In the genomic region with DNA sequence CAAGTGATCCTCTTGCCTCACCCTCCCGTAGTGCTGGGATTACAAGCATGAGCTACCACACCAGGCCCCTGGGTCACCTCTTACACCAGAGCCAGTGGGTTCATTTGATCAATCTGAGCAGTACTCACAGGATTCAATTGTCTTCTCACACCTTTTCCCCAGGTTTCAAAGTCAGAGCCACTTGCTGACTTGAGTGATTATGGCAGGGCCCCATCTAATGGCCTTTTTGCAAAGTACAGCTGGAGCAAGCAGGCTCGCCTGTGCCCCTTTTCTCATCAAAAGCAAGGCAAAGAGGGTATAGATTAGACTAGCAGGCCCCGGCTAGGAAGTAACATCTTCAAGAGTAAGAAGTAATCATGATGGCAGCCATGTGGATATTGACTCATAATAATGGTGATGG, we compare ENCODE assay signal across 8 cellular contexts.
DNase-seq lines count a peak whose midpoint lies in the region; ATAC-seq and TF ChIP-seq lines count a peak whose summit lies in the region.

No MANE protein-coding gene starts in this region.

- no peaks in the 10 kb centered on the region for H3K36me3 Mint-ChIP-seq in activated naive CD4-positive, alpha-beta T cell treated with anti-CD3 and anti-CD28 coated beads, Interleukin-2, amount 50 U/mL, for 72 hours

- DNase-seq in GM04503 (ENCODE audit: low read depth), result peak; percentile 3
- DNase-seq in Peyer's patch, result peak in 1 of 3 donors; percentile 58
- peak in 1 of 2 donors; percentile 30 for DNase-seq in activated naive CD4-positive, alpha-beta T cell treated with anti-CD3 and anti-CD28 coated beads, Interleukin-2, amount 50 U/mL, for 72 hours (ENCODE audit: low spot score in 2 of 2)
- DNase-seq in iPS DF 19.7 (ENCODE audit: low read depth, low spot score), result peak; percentile 50
- peak; percentile 49 for DNase-seq in stimulated activated CD8-positive, alpha-beta memory T cell treated with anti-CD3 and anti-CD28 coated beads, Interleukin-4, amount 100 ng/mL, for 48 hours
- DNase-seq in UCSD-AML1 (lab: John Stamatoyannopoulos, UW; ENCODE audit: unreplicated experiment), result no peak
- no peak for DNase-seq in occipital lobe (lab: John Stamatoyannopoulos, UW)

- H3K27ac ChIP-seq in Peyer's patch, result no peak overlapping the region

- no peaks in the 10 kb centered on the region for H3K27me3 ChIP-seq in Peyer's patch

- peaks cover 0 to 8% (median 0%) of the 10 kb centered on the region in 4 donors for H3K4me1 ChIP-seq in Peyer's patch

- no peaks in the 10 kb centered on the region for H3K9me3 ChIP-seq in Peyer's patch

- no peaks in the 10 kb centered on the region for H3K9me3 Mint-ChIP-seq in activated naive CD4-positive, alpha-beta T cell treated with anti-CD3 and anti-CD28 coated beads, Interleukin-2, amount 50 U/mL, for 72 hours

- peak in 4 of 6 experiments; percentile 27 to 55 (median 48) for TF ChIP-seq CTCF in Peyer's patch (IDR thresholded peaks at IDR 0.05)

- H3K36me3 ChIP-seq in Peyer's patch, result no peaks in the 10 kb centered on the region

- H3K27ac Mint-ChIP-seq in activated naive CD4-positive, alpha-beta T cell treated with anti-CD3 and anti-CD28 coated beads, Interleukin-2, amount 50 U/mL, for 72 hours, result peak overlapping the region in 1 of 2 donors; percentile 4

- no peak for TF ChIP-seq POLR2A in Peyer's patch (IDR thresholded peaks at IDR 0.05)

- peak; percentile 61 for ATAC-seq in HG03342 (IDR thresholded peaks at IDR 0.05; ENCODE audit: unreplicated experiment)
- ATAC-seq in activated naive CD4-positive, alpha-beta T cell treated with anti-CD3 and anti-CD28 coated beads, Interleukin-2, amount 50 U/mL, for 72 hours, result peak; percentile 74 to 78

- no peak overlapping the region for H3K4me3 ChIP-seq in Peyer's patch

Comparison
In these comparisons a context has a peak if more than half of its experiments do, and no peak if none do; other contexts are left out.
1. DNase-seq: peak in GM04503 (single experiment), iPS DF 19.7 (single experiment) and stimulated activated CD8-positive, alpha-beta memory T cell treated with anti-CD3 and anti-CD28 coated beads, Interleukin-4, amount 100 ng/mL, for 48 hours (single experiment); none in UCSD-AML1 (single experiment) and occipital lobe (single experiment).